ENCODE assay signal across 8 cellular contexts in genomic region chrX:24241822-24242648, GRCh38.
A peak's percentile ranks its signal among the peaks of the same experiment; 100 is the strongest.
DNase-seq lines count a peak whose midpoint lies in the region; ATAC-seq, FAIRE-seq and TF ChIP-seq lines count a peak whose summit lies in the region.

No MANE protein-coding gene starts in this region.

- no peak overlapping the region for H3K4me3 Mint-ChIP-seq in neural crest cell
- no peak overlapping the region for H3K4me3 Mint-ChIP-seq in CD14-positive monocyte

- H3K4me1 Mint-ChIP-seq in neural crest cell (peaks cover 5% of the 10 kb centered on the region), CD14-positive monocyte (peaks cover 19% of the 10 kb centered on the region)

- DNase-seq in AG08396 (ENCODE audit: low spot score) (peak; percentile 16), GM12864 (ENCODE audit: low read depth) (no peak), NT2/D1 (ENCODE audit: low read depth, low spot score) (peak; percentile 9), endothelial cell of umbilical vein (ENCODE audit: low read depth, low spot score) (peak; percentile 38), neural crest cell (ENCODE audit: low read depth, low spot score) (no peak), CD14-positive monocyte (ENCODE audit: low spot score) (no peak)
- DNase-seq in stimulated activated CD4-positive, alpha-beta T cell treated with anti-CD3 and anti-CD28 coated beads, Interleukin-1b, Interleukin-23, amount 100 ng/mL, for 48 hours: no peak

- H3K9ac ChIP-seq in NT2/D1 (ENCODE audit: insufficient read length, low read depth) (no peak overlapping the region), endothelial cell of umbilical vein (replicated peaks; ENCODE audit: extremely low read depth, insufficient read depth, low read length) (no peak overlapping the region)

- FAIRE-seq in endothelial cell of umbilical vein (lab: Jason Lieb, UNC): peak; percentile 66

- TF ChIP-seq CTCF in GM12864 (IDR thresholded peaks at IDR 0.05; ENCODE audit: low read depth, low read length, missing control alignments): peak; percentile 2
- TF ChIP-seq CTCF in endothelial cell of umbilical vein (IDR thresholded peaks at IDR 0.05; ENCODE audit: extremely low read depth in 1 of 2, insufficient read depth in 1 of 2, low read depth in 1 of 2, low read length in 2 of 2): peak in 1 of 2 donors; percentile 4
- peak; percentile 64 for TF ChIP-seq CTCF in neural crest cell (conservative IDR thresholded peaks at IDR 0.05)
- TF ChIP-seq CTCF in CD14-positive monocyte (IDR thresholded peaks at IDR 0.05): no peak

- intact Hi-C loops in endothelial cell of umbilical vein (cut with micrococcal nuclease): loop anchor here (1.0 to 5.0 kb wide), 3 partner anchors 160 to 550 kb away; partner anchors contain the start of gene CXorf58
- intact Hi-C loops in CD14-positive monocyte (cut with micrococcal nuclease): no loop called here

- H3K79me2 ChIP-seq in endothelial cell of umbilical vein (ENCODE audit: control insufficient read depth, insufficient read depth, low read length): no peaks in the 10 kb centered on the region

- H3K27me3 ChIP-seq in NT2/D1 (ENCODE audit: insufficient read depth, insufficient read length) (no peaks in the 10 kb centered on the region), endothelial cell of umbilical vein (ENCODE audit: control insufficient read depth in 2 of 2, insufficient read depth in 2 of 2, low read length in 2 of 2) (peaks cover 0 to 6% of the 10 kb centered on the region in 2 experiments)

- no peak overlapping the region for H3K4me2 ChIP-seq in endothelial cell of umbilical vein (ENCODE audit: insufficient read depth, low read length)

- H3K27ac ChIP-seq in endothelial cell of umbilical vein (ENCODE audit: insufficient read depth, low read depth, low read length): no peak overlapping the region

- H3K4me1 ChIP-seq in NT2/D1 (ENCODE audit: insufficient read depth, insufficient read length) (no peaks in the 10 kb centered on the region), endothelial cell of umbilical vein (ENCODE audit: control insufficient read depth, extremely low read depth, insufficient read depth, low read length) (no peaks in the 10 kb centered on the region)

- H3K36me3 Mint-ChIP-seq in neural crest cell (ENCODE audit: low read depth) (no peaks in the 10 kb centered on the region), CD14-positive monocyte (no peaks in the 10 kb centered on the region)

- H3K27ac Mint-ChIP-seq in neural crest cell (ENCODE audit: unreplicated experiment) (no peak overlapping the region), CD14-positive monocyte (no peak overlapping the region)

- H2AFZ ChIP-seq in endothelial cell of umbilical vein (ENCODE audit: low read depth, low read length): no peak overlapping the region

- H3K9me3 Mint-ChIP-seq in neural crest cell (peaks cover 2% of the 10 kb centered on the region), CD14-positive monocyte (peaks cover 0 to 1% (median 0%) of the 10 kb centered on the region in 7 donors)

- POLR2A ChIA-PET in endothelial cell of umbilical vein (lab: Charles Lee): interaction anchor here (0.7 kb wide), 1 partner anchor 452 kb away, joined by 7 read pairs; no protein-coding TSS in a partner anchor

- dilution Hi-C loops in endothelial cell of umbilical vein (cut with MboI; ENCODE audit: extremely low pct_ligation_motif_present, low sequenced_read_pairs): no loop called here

- H3K36me3 ChIP-seq in NT2/D1 (ENCODE audit: insufficient read depth, insufficient read length, low read length): no peaks in the 10 kb centered on the region
- no peaks in the 10 kb centered on the region for H3K36me3 ChIP-seq in endothelial cell of umbilical vein (ENCODE audit: control insufficient read depth in 2 of 2, extremely low read depth in 1 of 2, insufficient read depth in 2 of 2, low read length in 2 of 2)

- no TSS peak for BruUV-seq in endothelial cell of umbilical vein (replicated peaks; lab: Mats Ljungman, UMichigan)

- peaks cover 22% of the 10 kb centered on the region for H3K27me3 Mint-ChIP-seq in neural crest cell (ENCODE audit: low read depth)
- H3K27me3 Mint-ChIP-seq in CD14-positive monocyte (ENCODE audit: low read depth in 3 of 3): peaks cover 0 to 37% (median 0%) of the 10 kb centered on the region in 3 donors

- H3K9me3 ChIP-seq in NT2/D1 (ENCODE audit: insufficient read depth, low read length): no peaks in the 10 kb centered on the region
- no peaks in the 10 kb centered on the region for H3K9me3 ChIP-seq in endothelial cell of umbilical vein (replicated peaks; ENCODE audit: control insufficient read depth, insufficient read depth, low read length)

- H3K9me1 ChIP-seq in endothelial cell of umbilical vein (replicated peaks; ENCODE audit: control insufficient read depth, extremely low read depth, insufficient read depth, low read length): no peaks in the 10 kb centered on the region

- ATAC-seq in HG02973 (IDR thresholded peaks at IDR 0.05; ENCODE audit: unreplicated experiment): peak; percentile 2

- CTCF ChIA-PET in endothelial cell of umbilical vein (lab: Charles Lee): interaction anchor here (0.6 to 1.6 kb wide), 3 partner anchors 8 to 334 kb away, joined by 3 to 18 read pairs (median 4); no protein-coding TSS in a partner anchor

- H4K20me1 ChIP-seq in endothelial cell of umbilical vein (replicated peaks; ENCODE audit: control insufficient read depth, extremely low read depth, insufficient read depth, low read length): no peaks in the 10 kb centered on the region

- H3K4me3 ChIP-seq in GM12864 (ENCODE audit: low read depth, low read length) (no peak overlapping the region; the same call in 1 of the 2 replicates), NT2/D1 (ENCODE audit: insufficient read length, low read depth) (no peak overlapping the region), endothelial cell of umbilical vein (replicated peaks in 1 of 3; ENCODE audit: insufficient read depth in 1 of 3, low read depth in 1 of 3, low read length in 3 of 3) (no peak overlapping the region)

- no peak for TF ChIP-seq POLR2A in endothelial cell of umbilical vein (IDR thresholded peaks at IDR 0.05; ENCODE audit: low read depth, low read length)

TF ChIP-seq in endothelial cell of umbilical vein, 7 proteins besides CTCF, POLR2A, EP300 and RAD21:
- TF ChIP-seq FOS (IDR thresholded peaks at IDR 0.05; ENCODE audit: borderline replicate concordance, insufficient read depth, low read length): no peak
- no peak for TF ChIP-seq MAX (IDR thresholded peaks at IDR 0.05; ENCODE audit: insufficient read depth, insufficient read length)
- no peak for TF ChIP-seq JUN (IDR thresholded peaks at IDR 0.05; ENCODE audit: borderline replicate concordance, insufficient read depth, insufficient read length, low read depth)
- TF ChIP-seq GATA2 (IDR thresholded peaks at IDR 0.05; ENCODE audit: insufficient read depth, insufficient read length, low read depth, low read length): no peak
- TF ChIP-seq POLR2AphosphoS5 (IDR thresholded peaks at IDR 0.05; ENCODE audit: insufficient read depth, low read depth, low read length): no peak
- TF ChIP-seq MYC (IDR thresholded peaks at IDR 0.05; ENCODE audit: low read depth, low read length): no peak
- TF ChIP-seq EZH2 (IDR thresholded peaks at IDR 0.05; ENCODE audit: borderline replicate concordance, low read depth, low read length, severe bottlenecking): no peak

Comparison
In these comparisons a context has a peak if more than half of its experiments do, and no peak if none do; other contexts are left out.
1. DNase-seq: peak in AG08396 (single experiment), NT2/D1 (single experiment) and endothelial cell of umbilical vein (single experiment); none in GM12864 (single experiment), neural crest cell (single experiment), CD14-positive monocyte (single experiment) and stimulated activated CD4-positive, alpha-beta T cell treated with anti-CD3 and anti-CD28 coated beads, Interleukin-1b, Interleukin-23, amount 100 ng/mL, for 48 hours (single experiment).